ENCODE assay signal across 8 cellular contexts in genomic region chrX:136497556-136498048, GRCh38. TPM values are rescaled to one million over a fixed set of nuclear protein-coding genes. Genes with fewer than 3 reads are reported as not detected.
DNase-seq lines count a peak whose midpoint lies in the region; ATAC-seq and TF ChIP-seq lines count a peak whose summit lies in the region.

TSS of gene HTATSF1 (plus strand) at chrX:136497592. CDS start at chrX:136497685, 93 bp downstream.

- peak within 1 kb of the TSS; percentile 75 for H3K4me3 ChIP-seq in psoas muscle

- intact Hi-C loops in cardiac septum (cut with DNase I) (loop anchor here (5.0 to 10.0 kb wide), 2 partner anchors 233 to 510 kb away; partner anchors contain the start of gene SLC9A6), psoas muscle (cut with DNase I) (loop anchor here in 1 of 2 donors (5.0 kb wide), 1 partner anchor 330 kb away; no protein-coding TSS in a partner anchor)

- peaks cover 8% of the 10 kb centered on the region for H3K36me3 Mint-ChIP-seq in activated T-cell treated with anti-CD3 and anti-CD28 coated beads, Interleukin-2, amount 50 U/mL, for 4 hours (ENCODE audit: insufficient read depth)

- DNase-seq in activated T-cell treated with anti-CD3 and anti-CD28 coated beads, Interleukin-2, amount 50 U/mL, for 4 hours = no peak
- no peak for DNase-seq in cardiac septum (ENCODE audit: low spot score)
- peak in 1 of 2 donors; percentile 51 for DNase-seq in psoas muscle
- DNase-seq in NCI-H1417 treated with DMSO at 0.1 percent for 48 hours (lab: John Stamatoyannopoulos, UW) = no peak
- no peak for DNase-seq in NCI-H1694 (lab: John Stamatoyannopoulos, UW)

- ATAC-seq in HG03378 (IDR thresholded peaks at IDR 0.05; ENCODE audit: unreplicated experiment) (peak; percentile 28), psoas muscle (peak in 1 of 4 donors; percentile 2)
- peak; percentile 0 to 2 for ATAC-seq in activated T-cell treated with anti-CD3 and anti-CD28 coated beads, Interleukin-2, amount 50 U/mL, for 4 hours

- no peaks in the 10 kb centered on the region for H3K9me3 ChIP-seq in psoas muscle

- peaks cover 6% of the 10 kb centered on the region for H3K4me1 ChIP-seq in psoas muscle

- H3K27ac ChIP-seq in 22Rv1 = peak within 1 kb of the TSS; percentile 93
- peak within 1 kb of the TSS; percentile 90 for H3K27ac ChIP-seq in psoas muscle

- TF ChIP-seq CTCF in 22Rv1 (IDR thresholded peaks at IDR 0.05) (no peak), psoas muscle (IDR thresholded peaks at IDR 0.05) (no peak)

- H3K36me3 ChIP-seq in psoas muscle (ENCODE audit: insufficient read depth in 1 of 2, low read depth in 1 of 2) = peaks cover 0 to 31% of the 10 kb centered on the region in 2 donors

- 0 to 49% (median 0%) methylated on average over 22 to 35 of the region's 35 CpGs for WGBS in psoas muscle, 3 donors

- no peaks in the 10 kb centered on the region for H3K9me3 Mint-ChIP-seq in activated T-cell treated with anti-CD3 and anti-CD28 coated beads, Interleukin-2, amount 50 U/mL, for 4 hours

- no peaks in the 10 kb centered on the region for H3K27me3 ChIP-seq in psoas muscle (ENCODE audit: insufficient read depth in 3 of 3, low read length in 2 of 3)

- no peaks in the 10 kb centered on the region for H3K27me3 Mint-ChIP-seq in activated T-cell treated with anti-CD3 and anti-CD28 coated beads, Interleukin-2, amount 50 U/mL, for 4 hours (ENCODE audit: low read depth)

- peaks cover 16% of the 10 kb centered on the region for H3K4me1 Mint-ChIP-seq in activated T-cell treated with anti-CD3 and anti-CD28 coated beads, Interleukin-2, amount 50 U/mL, for 4 hours (ENCODE audit: low read depth)

- TF ChIP-seq POLR2A in GM18526 (IDR thresholded peaks at IDR 0.05; ENCODE audit: extremely low read depth, insufficient read length) = peak; percentile 39

- peak within 1 kb of the TSS; percentile 94 for H3K4me3 Mint-ChIP-seq in activated T-cell treated with anti-CD3 and anti-CD28 coated beads, Interleukin-2, amount 50 U/mL, for 4 hours

RNA-seq across cellular contexts. Expression of gene HTATSF1, which starts in this region (rescaled TPM):
- 10 to 100 TPM; 37.4 to 41.8 (median 38.7) TPM for total RNA-seq in activated T-cell treated with anti-CD3 and anti-CD28 coated beads, Interleukin-2, amount 50 U/mL, for 4 hours
- 66.2 TPM for total RNA-seq in cardiac septum
- 10 to 100 TPM; 63.2 to 95.2 (median 74.1) TPM for total RNA-seq in psoas muscle
- polyA plus RNA-seq in psoas muscle = 100 to 1,000 TPM in 1 of 3 donors, 10 to 100 TPM in 2; 66.9 to 103 (median 68.3) TPM
